1 cellular context compared by ENCODE assay signal in the genomic region with DNA sequence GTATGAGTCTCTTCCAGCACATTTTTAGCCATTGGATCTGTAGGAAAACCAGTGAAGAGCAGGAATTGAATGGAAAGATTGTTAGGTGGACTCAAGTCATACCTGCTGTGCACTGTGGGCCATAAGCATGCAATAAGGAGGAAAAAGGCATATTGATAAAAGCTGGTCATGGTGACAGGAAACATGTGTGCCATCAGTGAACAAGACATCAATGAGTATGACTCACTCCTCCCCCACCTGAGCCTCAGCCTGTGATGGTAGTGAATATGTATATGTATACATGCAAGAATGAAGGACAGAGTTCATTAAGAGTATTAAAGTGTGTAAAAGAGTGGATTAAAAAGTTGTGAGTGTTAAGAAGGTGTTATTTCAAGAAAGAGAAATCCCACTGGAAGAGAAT.
TF ChIP-seq lines count a peak whose summit lies in the region.

No MANE protein-coding gene starts in this region.

TF ChIP-seq in GM23338, 12 proteins besides CTCF, POLR2A, EP300 and RAD21 (continued from another document):
- TF ChIP-seq ZNF462 (CRISPR knock-in tag; IDR thresholded peaks at IDR 0.05), result no peak
- TF ChIP-seq POLR2AphosphoS5 (IDR thresholded peaks at IDR 0.05; ENCODE audit: low read depth), result no peak
- no peak for TF ChIP-seq EZH2 (IDR thresholded peaks at IDR 0.05; ENCODE audit: low read depth, unreplicated experiment)
- TF ChIP-seq ZNF331 (CRISPR knock-in tag; IDR thresholded peaks at IDR 0.05; ENCODE audit: low read depth), result no peak
- no peak for TF ChIP-seq ZNF114 (CRISPR knock-in tag; IDR thresholded peaks at IDR 0.05)
- no peak for TF ChIP-seq JUNB (IDR thresholded peaks at IDR 0.05; ENCODE audit: unreplicated experiment)
- TF ChIP-seq STAT1 (IDR thresholded peaks at IDR 0.05; ENCODE audit: unreplicated experiment), result no peak
